In genomic region chr9:6681147-6681956, GRCh38 we compare ENCODE assay signal across 8 cellular contexts. TPM values are rescaled to one million over a fixed set of nuclear protein-coding genes. Genes with fewer than 3 reads are reported as not detected.
DNase-seq lines count a peak whose midpoint lies in the region; ATAC-seq, FAIRE-seq and TF ChIP-seq lines count a peak whose summit lies in the region.

No MANE protein-coding gene starts in this region.

- no peaks in the 10 kb centered on the region for H3K4me1 ChIP-seq in fibroblast of lung (ENCODE audit: control insufficient read depth, extremely low read depth, insufficient read depth, low read length)

- H3K4me1 Mint-ChIP-seq in naive thymus-derived CD8-positive, alpha-beta T cell, result peaks cover 8 to 34% (median 19%) of the 10 kb centered on the region in 4 donors
- H3K4me1 Mint-ChIP-seq in stimulated activated naive B cell treated with anti-CD40 and anti-IgM and Interleukin-4, amounts not matched to agents 10 μg/mL and 1 μg/mL and 100 μg/mL, for 72 hours, result peaks cover 22 to 32% of the 10 kb centered on the region in 2 donors

- no peak for TF ChIP-seq CTCF in fibroblast of lung (conservative IDR thresholded peaks at IDR 0.05 in 1 of 2, IDR thresholded peaks at IDR 0.05 in 1 of 2; ENCODE audit: low read depth in 1 of 2, low read length in 2 of 2)

- H3K27me3 ChIP-seq in fibroblast of lung (ENCODE audit: control insufficient read depth, insufficient read depth, low read length), result no peaks in the 10 kb centered on the region

- H3K9me3 ChIP-seq in KOPT-K1 (ENCODE audit: insufficient read depth, low read length, poor library complexity, severe bottlenecking), result no peaks in the 10 kb centered on the region
- H3K9me3 ChIP-seq in fibroblast of lung (ENCODE audit: control insufficient read depth, insufficient read depth, low read depth, low read length), result no peaks in the 10 kb centered on the region

- FAIRE-seq in RCC 7860 (lab: Jason Lieb, UNC), result no peak

- ATAC-seq in GM21737 (IDR thresholded peaks at IDR 0.05; ENCODE audit: unreplicated experiment), result peak; percentile 69
- ATAC-seq in naive thymus-derived CD8-positive, alpha-beta T cell, result peak; percentile 88 to 89
- peak; percentile 82 to 86 for ATAC-seq in stimulated activated naive B cell treated with anti-CD40 and anti-IgM and Interleukin-4, amounts not matched to agents 10 μg/mL and 1 μg/mL and 100 μg/mL, for 72 hours (replicated peaks)

- POLR2A ChIA-PET in naive thymus-derived CD8-positive, alpha-beta T cell (lab: Charles Lee), result interaction anchor here (0.6 to 3.7 kb wide), 18 partner anchors 9 to 673 kb away, joined by 3 to 135 read pairs (median 6); partner anchors contain the start of genes KDM4C and UHRF2

- peak overlapping the region; percentile 81 for H3K4me2 ChIP-seq in fibroblast of lung (ENCODE audit: extremely low read depth, insufficient read depth, low read length)

- H3K9ac ChIP-seq in fibroblast of lung (ENCODE audit: insufficient read depth, low read length), result peak overlapping the region; percentile 98

- H3K79me2 ChIP-seq in fibroblast of lung (ENCODE audit: control insufficient read depth, insufficient read depth, low read length), result peaks cover 11% of the 10 kb centered on the region

- H3K9me3 Mint-ChIP-seq in naive thymus-derived CD8-positive, alpha-beta T cell, result no peaks in the 10 kb centered on the region
- no peaks in the 10 kb centered on the region for H3K9me3 Mint-ChIP-seq in stimulated activated naive B cell treated with anti-CD40 and anti-IgM and Interleukin-4, amounts not matched to agents 10 μg/mL and 1 μg/mL and 100 μg/mL, for 72 hours

- H3K4me3 ChIP-seq in fibroblast of lung (replicated peaks in 1 of 4; ENCODE audit: control extremely low read depth in 1 of 4, insufficient read depth in 1 of 4, low read depth in 3 of 4, low read length in 4 of 4), result peak overlapping the region; percentile 72 to 95 (median 92)

- H3K36me3 ChIP-seq in KOPT-K1 (ENCODE audit: insufficient read depth, low read length) (no peaks in the 10 kb centered on the region), fibroblast of lung (ENCODE audit: control insufficient read depth, insufficient read depth, low read length) (no peaks in the 10 kb centered on the region)

- H3K36me3 Mint-ChIP-seq in naive thymus-derived CD8-positive, alpha-beta T cell, result peaks cover 0 to 3% (median 0%) of the 10 kb centered on the region in 3 donors
- peaks cover 11 to 26% of the 10 kb centered on the region in 2 donors for H3K36me3 Mint-ChIP-seq in stimulated activated naive B cell treated with anti-CD40 and anti-IgM and Interleukin-4, amounts not matched to agents 10 μg/mL and 1 μg/mL and 100 μg/mL, for 72 hours

- H2AFZ ChIP-seq in fibroblast of lung (ENCODE audit: low read length), result peak overlapping the region; percentile 100

- H3K27ac Mint-ChIP-seq in naive thymus-derived CD8-positive, alpha-beta T cell, result peak overlapping the region; percentile 98 to 100 (median 99)
- H3K27ac Mint-ChIP-seq in stimulated activated naive B cell treated with anti-CD40 and anti-IgM and Interleukin-4, amounts not matched to agents 10 μg/mL and 1 μg/mL and 100 μg/mL, for 72 hours, result peak overlapping the region; percentile 100

- H4K20me1 ChIP-seq in fibroblast of lung (ENCODE audit: control insufficient read depth, extremely low read depth, insufficient read depth, low read length), result no peaks in the 10 kb centered on the region

- no peaks in the 10 kb centered on the region for H3K27me3 Mint-ChIP-seq in naive thymus-derived CD8-positive, alpha-beta T cell
- no peaks in the 10 kb centered on the region for H3K27me3 Mint-ChIP-seq in stimulated activated naive B cell treated with anti-CD40 and anti-IgM and Interleukin-4, amounts not matched to agents 10 μg/mL and 1 μg/mL and 100 μg/mL, for 72 hours

- H3K27ac ChIP-seq in KOPT-K1 (ENCODE audit: low read depth, low read length, poor library complexity, severe bottlenecking) (peak overlapping the region; percentile 95), fibroblast of lung (ENCODE audit: insufficient read depth, low read length) (peak overlapping the region; percentile 99)

- DNase-seq in DMS79 (lab: John Stamatoyannopoulos, UW), result peak; percentile 96
- peak; percentile 95 for DNase-seq in RCC 7860 (ENCODE audit: low spot score)
- peak; percentile 73 to 84 for DNase-seq in activated T-helper 1 cell treated with anti-CD3 and anti-CD28 coated beads, Interleukin-2, amount 50 U/mL, for 16 hours (ENCODE audit: low read depth in 1 of 2, low spot score in 1 of 2)
- peak; percentile 96 to 97 for DNase-seq in fibroblast of lung (ENCODE audit: low read depth in 2 of 2)
- peak; percentile 82 to 96 (median 90) for DNase-seq in naive thymus-derived CD8-positive, alpha-beta T cell
- DNase-seq in stimulated activated naive B cell treated with anti-CD40 and anti-IgM and Interleukin-4, amounts not matched to agents 10 μg/mL and 1 μg/mL and 100 μg/mL, for 72 hours, result peak; percentile 95

- peak overlapping the region; percentile 93 to 98 (median 94) for H3K4me3 Mint-ChIP-seq in naive thymus-derived CD8-positive, alpha-beta T cell
- peak overlapping the region; percentile 93 to 97 for H3K4me3 Mint-ChIP-seq in stimulated activated naive B cell treated with anti-CD40 and anti-IgM and Interleukin-4, amounts not matched to agents 10 μg/mL and 1 μg/mL and 100 μg/mL, for 72 hours

RNA-seq across cellular contexts. Expression of gene GLDC, which starts 35.8 kb away (rescaled TPM):
- 0.51 and 0.83 TPM in 2 replicates for total RNA-seq in fibroblast of lung
- polyA plus RNA-seq in fibroblast of lung, result 0.45 and 0.73 TPM in 2 replicates
- 0.75 and 0.78 TPM in 2 replicates for polyA plus RNA-seq in fibroblast of lung (2012)
- 0.82 TPM in 1 of 2 replicates, not detected in the other for polyA minus RNA-seq in fibroblast of lung (ENCODE audit: low replicate concordance)
- not detected for total RNA-seq in naive thymus-derived CD8-positive, alpha-beta T cell
- under 1 TPM in 1 of 3 donors, not detected in 2; 0.62 TPM for polyA plus RNA-seq in naive thymus-derived CD8-positive, alpha-beta T cell

Comparison
In these comparisons a context has a peak if more than half of its experiments do, and no peak if none do; other contexts are left out.
1. Peak in every context shown above with its lines: DNase-seq, ATAC-seq, H3K4me3 ChIP-seq and H3K27ac ChIP-seq.